ENCODE assay signal across 22 cellular contexts in genomic region chr16:84245933-84246678, GRCh38. TPM values are rescaled to one million over a fixed set of nuclear protein-coding genes. Genes with fewer than 3 reads are reported as not detected.
A peak's percentile ranks its signal among the peaks of the same experiment; 100 is the strongest.
DNase-seq lines count a peak whose midpoint lies in the region; ATAC-seq and TF ChIP-seq lines count a peak whose summit lies in the region.
"Had no signal": no experiment of that assay in that cellular context is flagged by ENCODE, and none has a peak within 500 bp of the region (broad histone marks: within the 10 kb centered on the region; RNA-seq: fewer than 3 reads in every experiment).

No MANE protein-coding gene starts in this region.

- ATAC-seq in activated T-cell treated with anti-CD3 and anti-CD28 coated beads, Interleukin-2, amount 50 U/mL, for 72 hours (replicated peaks in 1 of 2), result no peak
- no peak for ATAC-seq in activated T-cell treated with anti-CD3 and anti-CD28 coated beads, Interleukin-2, amount 50 U/mL, for 4 hours
- no peak for ATAC-seq in lower lobe of right lung
- ATAC-seq in GM21367 (IDR thresholded peaks at IDR 0.05; ENCODE audit: unreplicated experiment), result no peak
- ATAC-seq: GM12878, T-cell had no signal

- H3K27me3 Mint-ChIP-seq in activated T-cell treated with anti-CD3 and anti-CD28 coated beads, Interleukin-2, amount 50 U/mL, for 72 hours (ENCODE audit: low read depth), result peaks cover 16% of the 10 kb centered on the region
- peaks cover 19% of the 10 kb centered on the region for H3K27me3 Mint-ChIP-seq in activated T-cell treated with anti-CD3 and anti-CD28 coated beads, Interleukin-2, amount 50 U/mL, for 4 hours (ENCODE audit: low read depth)
- H3K27me3 Mint-ChIP-seq in neural progenitor cell (ENCODE audit: insufficient read depth, low read depth), result peaks cover 8% of the 10 kb centered on the region

- H3K4me1 Mint-ChIP-seq in activated T-cell treated with anti-CD3 and anti-CD28 coated beads, Interleukin-2, amount 50 U/mL, for 72 hours (ENCODE audit: low read depth), result no peaks in the 10 kb centered on the region
- H3K4me1 Mint-ChIP-seq in activated T-cell treated with anti-CD3 and anti-CD28 coated beads, Interleukin-2, amount 50 U/mL, for 4 hours (ENCODE audit: low read depth), result no peaks in the 10 kb centered on the region
- peaks cover 12% of the 10 kb centered on the region for H3K4me1 Mint-ChIP-seq in neural progenitor cell
- H3K4me1 Mint-ChIP-seq: CD8-positive, alpha-beta memory T cell; T-cell had no signal

- no peaks in the 10 kb centered on the region for H3K36me3 Mint-ChIP-seq in activated T-cell treated with anti-CD3 and anti-CD28 coated beads, Interleukin-2, amount 50 U/mL, for 72 hours (ENCODE audit: insufficient read depth in 2 of 2)
- H3K36me3 Mint-ChIP-seq in activated T-cell treated with anti-CD3 and anti-CD28 coated beads, Interleukin-2, amount 50 U/mL, for 4 hours (ENCODE audit: insufficient read depth), result no peaks in the 10 kb centered on the region
- no peaks in the 10 kb centered on the region for H3K36me3 Mint-ChIP-seq in neural progenitor cell
- H3K36me3 Mint-ChIP-seq: CD8-positive, alpha-beta memory T cell had no signal

- H3K9me3 ChIP-seq in WERI-Rb-1 (ENCODE audit: severe bottlenecking) (no peaks in the 10 kb centered on the region), neural progenitor cell (ENCODE audit: low read depth) (no peaks in the 10 kb centered on the region), lower lobe of right lung (no peaks in the 10 kb centered on the region)

- H3K4me3 Mint-ChIP-seq in activated T-cell treated with anti-CD3 and anti-CD28 coated beads, Interleukin-2, amount 50 U/mL, for 72 hours, result no peak overlapping the region
- H3K4me3 Mint-ChIP-seq in activated T-cell treated with anti-CD3 and anti-CD28 coated beads, Interleukin-2, amount 50 U/mL, for 4 hours, result no peak overlapping the region
- no peak overlapping the region for H3K4me3 Mint-ChIP-seq in neural progenitor cell
- H3K4me3 Mint-ChIP-seq: CD8-positive, alpha-beta memory T cell; T-cell had no signal

- DNase-seq in activated T-cell treated with anti-CD3 and anti-CD28 coated beads, Interleukin-2, amount 50 U/mL, for 72 hours, result no peak
- DNase-seq in activated T-cell treated with anti-CD3 and anti-CD28 coated beads, Interleukin-2, amount 50 U/mL, for 4 hours, result no peak
- DNase-seq in WERI-Rb-1, result no peak
- DNase-seq in neural progenitor cell (ENCODE audit: low spot score), result no peak
- no peak for DNase-seq in activated CD8-positive, alpha-beta memory T cell treated with anti-CD3 and anti-CD28 coated beads, Interleukin-2, amount 50 U/mL, for 48 hours
- DNase-seq in lower lobe of right lung, result no peak
- DNase-seq: CD8-positive, alpha-beta memory T cell; DMS79 treated with DMSO at 0.1 percent for 48 hours; Kasumi-1; NCI-H1417 treated with DMSO at 0.1 percent for 48 hours; NCI-H187 treated with DMSO at 0.1 percent for 48 hours; NCI-H2107; NCI-H446 treated with DMSO at 0.1 percent for 48 hours; NCI-H748 treated with DMSO at 0.1 percent for 48 hours; Right ventricle myocardium superior; T-cell had no signal

- H3K4me2 ChIP-seq in neural progenitor cell, result no peak overlapping the region

- H3K9me3 Mint-ChIP-seq in activated T-cell treated with anti-CD3 and anti-CD28 coated beads, Interleukin-2, amount 50 U/mL, for 72 hours, result peaks cover 0 to 4% of the 10 kb centered on the region in 2 donors
- peaks cover 4% of the 10 kb centered on the region for H3K9me3 Mint-ChIP-seq in activated T-cell treated with anti-CD3 and anti-CD28 coated beads, Interleukin-2, amount 50 U/mL, for 4 hours
- no peaks in the 10 kb centered on the region for H3K9me3 Mint-ChIP-seq in neural progenitor cell

- no peak overlapping the region for H2AFZ ChIP-seq in neural progenitor cell (replicated peaks)

- no peaks in the 10 kb centered on the region for H4K20me1 ChIP-seq in neural progenitor cell (ENCODE audit: low read depth)

- no peak overlapping the region for H3K9ac ChIP-seq in neural progenitor cell

- H3K27me3 ChIP-seq in WERI-Rb-1 (ENCODE audit: insufficient read depth, low read depth, severe bottlenecking), result no peaks in the 10 kb centered on the region
- no peaks in the 10 kb centered on the region for H3K27me3 ChIP-seq in neural progenitor cell
- no peaks in the 10 kb centered on the region for H3K27me3 ChIP-seq in lower lobe of right lung (ENCODE audit: low read depth)

- peak overlapping the region; percentile 14 for H3K27ac Mint-ChIP-seq in activated T-cell treated with anti-CD3 and anti-CD28 coated beads, Interleukin-2, amount 50 U/mL, for 72 hours
- peak overlapping the region; percentile 20 for H3K27ac Mint-ChIP-seq in neural progenitor cell
- H3K27ac Mint-ChIP-seq: CD8-positive, alpha-beta memory T cell; T-cell had no signal

- intact Hi-C loops in lower lobe of right lung (cut with DNase I), result no loop called here

- H3K4me1 ChIP-seq in neural progenitor cell, result no peaks in the 10 kb centered on the region
- no peaks in the 10 kb centered on the region for H3K4me1 ChIP-seq in lower lobe of right lung

- no peaks in the 10 kb centered on the region for H3K79me2 ChIP-seq in neural progenitor cell (ENCODE audit: low read depth)

- H3K4me3 ChIP-seq in WERI-Rb-1 (ENCODE audit: low read depth, low read length) (no peak overlapping the region), neural progenitor cell (no peak overlapping the region), lower lobe of right lung (no peak overlapping the region)
- H3K4me3 ChIP-seq: GM12878, SK-N-MC had no signal

- TF ChIP-seq CTCF in WERI-Rb-1 (IDR thresholded peaks at IDR 0.05; ENCODE audit: low read depth, low read length) (no peak), neural progenitor cell (IDR thresholded peaks at IDR 0.05) (no peak), lower lobe of right lung (IDR thresholded peaks at IDR 0.05) (no peak)

- no peaks in the 10 kb centered on the region for H3F3A ChIP-seq in neural progenitor cell (ENCODE audit: low read depth)

- H3K36me3 ChIP-seq in WERI-Rb-1, result no peaks in the 10 kb centered on the region
- H3K36me3 ChIP-seq in neural progenitor cell, result no peaks in the 10 kb centered on the region
- H3K36me3 ChIP-seq in lower lobe of right lung, result no peaks in the 10 kb centered on the region

- H3K27ac ChIP-seq in WERI-Rb-1, result peak overlapping the region; percentile 89
- H3K27ac ChIP-seq in neural progenitor cell, result no peak overlapping the region
- H3K27ac ChIP-seq in lower lobe of right lung, result no peak overlapping the region
- H3K27ac ChIP-seq: C4-2B, SK-N-MC had no signal

RNA-seq across cellular contexts. Expression of gene KCNG4, which starts 6.3 kb away (rescaled TPM):
- not detected for total RNA-seq in activated T-cell treated with anti-CD3 and anti-CD28 coated beads, Interleukin-2, amount 50 U/mL, for 72 hours
- total RNA-seq in activated T-cell treated with anti-CD3 and anti-CD28 coated beads, Interleukin-2, amount 50 U/mL, for 4 hours, result not detected
- total RNA-seq in neural progenitor cell (ENCODE audit: low replicate concordance), result not detected in 2 replicates
- not detected for total RNA-seq in lower lobe of right lung
- total RNA-seq: CD8-positive, alpha-beta memory T cell; GM12878; MCF 10A; Right ventricle myocardium superior; RPMI7951; T-cell had no signal

RNA-seq across cellular contexts. Expression of gene WFDC1, which starts 48.6 kb away (rescaled TPM):
- not detected for total RNA-seq in activated T-cell treated with anti-CD3 and anti-CD28 coated beads, Interleukin-2, amount 50 U/mL, for 72 hours
- total RNA-seq in activated T-cell treated with anti-CD3 and anti-CD28 coated beads, Interleukin-2, amount 50 U/mL, for 4 hours, result not detected
- total RNA-seq in neural progenitor cell (ENCODE audit: low replicate concordance), result not detected in 2 replicates
- 18.0 TPM for total RNA-seq in lower lobe of right lung
- total RNA-seq: CD8-positive, alpha-beta memory T cell; GM12878; MCF 10A; RPMI7951; T-cell had no signal

RNA-seq across cellular contexts. Expression of gene ADAD2, which starts 55.1 kb away (rescaled TPM):
- under 1 TPM in 1 of 2 donors, not detected in 1; 0.43 TPM for total RNA-seq in activated T-cell treated with anti-CD3 and anti-CD28 coated beads, Interleukin-2, amount 50 U/mL, for 72 hours
- under 1 TPM in 2 of 3 donors, not detected in 1; 0.10 to 0.11 TPM for total RNA-seq in activated T-cell treated with anti-CD3 and anti-CD28 coated beads, Interleukin-2, amount 50 U/mL, for 4 hours
- not detected in 2 replicates for total RNA-seq in neural progenitor cell (ENCODE audit: low replicate concordance)
- not detected for total RNA-seq in lower lobe of right lung
- total RNA-seq: MCF 10A, RPMI7951 had no signal

RNA-seq across cellular contexts. Expression of gene TAF1C, which starts 59.2 kb away (rescaled TPM):
- total RNA-seq in activated T-cell treated with anti-CD3 and anti-CD28 coated beads, Interleukin-2, amount 50 U/mL, for 72 hours, result 10 to 100 TPM; 41.8 to 51.3 TPM
- total RNA-seq in activated T-cell treated with anti-CD3 and anti-CD28 coated beads, Interleukin-2, amount 50 U/mL, for 4 hours, result 10 to 100 TPM; 71.6 to 78.6 (median 74.4) TPM
- 23.3 and 70.3 TPM in 2 replicates for total RNA-seq in neural progenitor cell (ENCODE audit: low replicate concordance)
- total RNA-seq in lower lobe of right lung, result 60.6 TPM

Comparison
In these comparisons a context has a peak if more than half of its experiments do, and no peak if none do; other contexts are left out.
1. RNA of gene WFDC1, which starts 48.6 kb away (total RNA-seq): 18.0 TPM in lower lobe of right lung (single experiment); not detected in activated T-cell treated with anti-CD3 and anti-CD28 coated beads, Interleukin-2, amount 50 U/mL, for 72 hours, not detected in activated T-cell treated with anti-CD3 and anti-CD28 coated beads, Interleukin-2, amount 50 U/mL, for 4 hours and not detected in neural progenitor cell; every median in the first group is over 10 times any median in the second.